ENCODE assay signal across 10 cellular contexts in the genomic region with DNA sequence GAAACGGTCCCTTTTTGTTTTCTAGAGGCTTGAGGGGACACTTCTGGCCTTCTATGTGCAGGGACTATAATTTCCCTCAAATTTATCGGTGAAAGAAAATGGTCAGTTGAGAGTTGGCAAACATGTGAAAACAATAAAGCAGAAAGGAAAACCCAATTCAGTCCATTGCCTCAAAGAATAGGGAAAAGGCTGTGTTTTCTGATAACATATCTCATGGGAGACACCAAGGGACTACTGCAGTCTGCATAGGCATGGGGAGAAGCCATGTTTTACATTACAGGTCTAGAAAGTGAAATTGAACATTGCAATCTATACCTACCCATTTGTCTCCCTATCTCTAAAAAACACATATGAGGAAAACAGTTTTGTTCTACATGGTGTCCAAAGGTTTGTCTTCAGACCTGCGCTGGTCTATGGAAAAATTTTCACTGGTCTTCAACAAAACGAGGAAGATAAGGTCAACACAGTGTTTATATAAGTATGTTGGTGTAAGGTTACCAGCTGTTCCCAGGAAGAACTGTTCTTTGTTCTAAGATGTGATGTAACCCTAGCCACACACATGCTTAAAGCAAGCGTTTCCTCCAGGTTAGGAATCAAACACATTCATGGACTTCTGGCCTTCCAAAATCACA.
DNase-seq lines count a peak whose midpoint lies in the region; ATAC-seq, FAIRE-seq and TF ChIP-seq lines count a peak whose summit lies in the region.
"Had no signal": no experiment of that assay in that cellular context is flagged by ENCODE, and none has a peak within 500 bp of the region (broad histone marks: within the 10 kb centered on the region; RNA-seq: fewer than 3 reads in every experiment).

No MANE protein-coding gene starts in this region.

- peak overlapping the region; percentile 19 for H3K27ac Mint-ChIP-seq in nephron progenitor cell
- H3K27ac Mint-ChIP-seq: stimulated activated naive CD8-positive, alpha-beta T cell treated with anti-CD3 and anti-CD28 coated beads, Interleukin-15, amount 100 ng/mL, for 72 hours had no signal

- H3K4me1 Mint-ChIP-seq in nephron progenitor cell, result peaks cover 47% of the 10 kb centered on the region

- DNase-seq in H4 (ENCODE audit: low spot score) (peak; percentile 94), NCI-H2107 treated with DMSO at 0.1 percent for 48 hours (lab: John Stamatoyannopoulos, UW; ENCODE audit: unreplicated experiment) (peak; percentile 62), bronchial epithelial cell (ENCODE audit: low read depth) (peak; percentile 74), nephron progenitor cell (no peak), WERI-Rb-1 (no peak)
- no peak for DNase-seq in activated naive CD4-positive, alpha-beta T cell treated with Interleukin-2 at 50 U/mL for 16 hours
- DNase-seq: NCI-H1105 treated with DMSO at 0.1 percent for 48 hours; stimulated activated naive CD8-positive, alpha-beta T cell treated with anti-CD3 and anti-CD28 coated beads, Interleukin-15, amount 100 ng/mL, for 72 hours had no signal

- H3K9me3 Mint-ChIP-seq in nephron progenitor cell, result no peaks in the 10 kb centered on the region
- H3K9me3 Mint-ChIP-seq: stimulated activated naive CD8-positive, alpha-beta T cell treated with anti-CD3 and anti-CD28 coated beads, Interleukin-15, amount 100 ng/mL, for 72 hours had no signal

- no peak overlapping the region for H3K27ac ChIP-seq in WERI-Rb-1

- no peak for FAIRE-seq in bronchial epithelial cell (lab: Jason Lieb, UNC)

- H3K4me3 ChIP-seq in bronchial epithelial cell (ENCODE audit: low read depth, low read length), result no peak overlapping the region
- H3K4me3 ChIP-seq in WERI-Rb-1 (ENCODE audit: low read depth, low read length), result no peak overlapping the region

- H3K36me3 ChIP-seq in bronchial epithelial cell (ENCODE audit: control insufficient read depth, insufficient read depth, low read length) (no peaks in the 10 kb centered on the region), WERI-Rb-1 (no peaks in the 10 kb centered on the region)

- no peak overlapping the region for H3K4me3 Mint-ChIP-seq in nephron progenitor cell
- H3K4me3 Mint-ChIP-seq: stimulated activated naive CD8-positive, alpha-beta T cell treated with anti-CD3 and anti-CD28 coated beads, Interleukin-15, amount 100 ng/mL, for 72 hours had no signal

- no peaks in the 10 kb centered on the region for H3K27me3 ChIP-seq in bronchial epithelial cell (ENCODE audit: control insufficient read depth, insufficient read depth, low read length)
- H3K27me3 ChIP-seq in WERI-Rb-1 (ENCODE audit: insufficient read depth, low read depth, severe bottlenecking), result no peaks in the 10 kb centered on the region

- no peak for ATAC-seq in GM19455 (IDR thresholded peaks at IDR 0.05; ENCODE audit: unreplicated experiment)
- no peak for ATAC-seq in GM21381 (IDR thresholded peaks at IDR 0.05; ENCODE audit: unreplicated experiment)
- ATAC-seq: stimulated activated naive CD8-positive, alpha-beta T cell treated with anti-CD3 and anti-CD28 coated beads, Interleukin-15, amount 100 ng/mL, for 72 hours had no signal

- H3K9me3 ChIP-seq in WERI-Rb-1 (ENCODE audit: severe bottlenecking), result no peaks in the 10 kb centered on the region

- no peaks in the 10 kb centered on the region for H3K27me3 Mint-ChIP-seq in nephron progenitor cell (ENCODE audit: low read depth, poor library complexity)

- TF ChIP-seq CTCF in bronchial epithelial cell (IDR thresholded peaks at IDR 0.05; ENCODE audit: insufficient read depth, low read length, severe bottlenecking) (no peak), nephron progenitor cell (IDR thresholded peaks at IDR 0.05) (no peak), WERI-Rb-1 (IDR thresholded peaks at IDR 0.05; ENCODE audit: low read depth, low read length) (no peak)

- no peaks in the 10 kb centered on the region for H3K36me3 Mint-ChIP-seq in nephron progenitor cell (ENCODE audit: low read depth)

Comparison
In these comparisons a context has a peak if more than half of its experiments do, and no peak if none do; other contexts are left out.
1. DNase-seq: peak in H4 (single experiment), NCI-H2107 treated with DMSO at 0.1 percent for 48 hours (single experiment) and bronchial epithelial cell (single experiment); none in nephron progenitor cell (single experiment), activated naive CD4-positive, alpha-beta T cell treated with Interleukin-2 at 50 U/mL for 16 hours (single experiment) and WERI-Rb-1 (single experiment).